In the genomic region with DNA sequence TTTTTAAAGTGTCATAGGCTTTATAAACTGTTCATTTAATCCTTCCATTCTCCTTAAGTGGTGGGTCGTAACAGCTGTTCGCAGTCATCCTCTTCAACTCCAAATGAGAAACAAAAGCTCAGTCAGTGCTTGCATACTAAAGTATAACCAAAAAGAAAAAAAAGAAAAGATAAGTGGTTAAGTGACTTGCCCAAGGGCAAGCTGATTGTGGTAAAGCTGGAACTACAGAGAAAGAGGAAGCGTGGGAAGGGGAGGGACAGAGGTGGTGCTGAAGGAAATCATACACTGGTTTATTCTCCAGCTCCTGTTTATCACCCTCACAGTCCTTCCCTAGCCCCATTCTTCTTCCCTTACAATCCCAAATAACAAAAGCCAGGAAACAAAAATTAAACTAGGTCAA, we compare ENCODE assay signal across 9 cellular contexts. TPM values are rescaled to one million over a fixed set of nuclear protein-coding genes. Genes with fewer than 3 reads are reported as not detected.
DNase-seq lines count a peak whose midpoint lies in the region; TF ChIP-seq lines count a peak whose summit lies in the region.
"Had no signal": no experiment of that assay in that cellular context is flagged by ENCODE, and none has a peak within 500 bp of the region (broad histone marks: within the 10 kb centered on the region; RNA-seq: fewer than 3 reads in every experiment).

No MANE protein-coding gene starts in this region.

- peak overlapping the region in 2 of 3 experiments; percentile 28 to 78; a peak in 3 of 7 replicates for H3K27ac Mint-ChIP-seq in H9
- no peak overlapping the region for H3K27ac Mint-ChIP-seq in activated T-helper 2 cell treated with anti-CD3 and anti-CD28 coated beads, Interferon-gamma antibody, Interleukin-2, Interleukin-4, amounts not matched to agents 10 μg/mL and 5 μg/mL and 100 μg/mL, durations not matched to agents 14 hours and 24 hours and 36 hours

- no CpG with 5 or more reads among the region's 3 CpGs for WGBS in H9 (ENCODE audit: extremely low coverage, insufficient read length, low lambda C conversion rate)

- H3K4me1 Mint-ChIP-seq in H9, result peaks cover 20 to 32% of the 10 kb centered on the region in 2 experiments
- peaks cover 24% of the 10 kb centered on the region for H3K4me1 Mint-ChIP-seq in activated T-helper 2 cell treated with anti-CD3 and anti-CD28 coated beads, Interferon-gamma antibody, Interleukin-2, Interleukin-4, amounts not matched to agents 10 μg/mL and 5 μg/mL and 100 μg/mL, durations not matched to agents 14 hours and 24 hours and 36 hours (ENCODE audit: low read depth)

- intact Hi-C loops in OCI-LY7 (cut with micrococcal nuclease; ENCODE audit: unreplicated experiment), result no loop called here
- intact Hi-C loops in activated T-helper 2 cell treated with anti-CD3 and anti-CD28 coated beads, Interferon-gamma antibody, Interleukin-2, Interleukin-4, amounts not matched to agents 10 μg/mL and 5 μg/mL and 100 μg/mL, durations not matched to agents 14 hours and 24 hours and 36 hours (cut with micrococcal nuclease), result loop anchor here (2.0 kb wide), 1 partner anchor 29 kb away; no protein-coding TSS in a partner anchor

- H3K23me2 ChIP-seq in H9 (ENCODE audit: insufficient read length, low read depth, low read length, poor library complexity, severe bottlenecking), result no peaks in the 10 kb centered on the region

- no peak for TF ChIP-seq CTCF in H9 (conservative IDR thresholded peaks at IDR 0.05)
- TF ChIP-seq CTCF in OCI-LY7 (conservative IDR thresholded peaks at IDR 0.05; ENCODE audit: low read length), result no peak

- no peak overlapping the region for H3K56ac ChIP-seq in H9 (ENCODE audit: insufficient read length, low read depth, low read length)

- CTCF ChIA-PET in OCI-LY7 (lab: Charles Lee; ENCODE audit: unreplicated experiment), result interaction anchor here (0.6 kb wide), 1 partner anchor 1797 kb away, joined by 3 read pairs; no protein-coding TSS in a partner anchor

- H3K4me1 ChIP-seq in BLaER1 (peaks cover 9% of the 10 kb centered on the region), H9 (ENCODE audit: insufficient read depth, low read length) (no peaks in the 10 kb centered on the region; the same call in 1 of the 2 replicates), OCI-LY7 (ENCODE audit: insufficient read depth, low read length, poor library complexity, severe bottlenecking) (no peaks in the 10 kb centered on the region)

- POLR2A ChIA-PET in OCI-LY7 (lab: Charles Lee), result interaction anchor here (1.0 to 1.4 kb wide), 2 partner anchors 13 to 23 kb away, joined by 6 to 7 read pairs; no protein-coding TSS in a partner anchor

- DNase-seq in H9 (no peak), OCI-LY7 (ENCODE audit: low spot score) (peak; percentile 9), epithelial cell of prostate (ENCODE audit: low read depth, low spot score) (peak; percentile 8), SW480 (ENCODE audit: low spot score) (no peak), SHP77 (lab: John Stamatoyannopoulos, UW) (no peak)
- no peak for DNase-seq in activated T-helper 2 cell treated with anti-CD3 and anti-CD28 coated beads, Interferon-gamma antibody, Interleukin-2, Interleukin-4, amounts not matched to agents 10 μg/mL and 5 μg/mL and 100 μg/mL, durations not matched to agents 14 hours and 24 hours and 36 hours (ENCODE audit: low spot score)
- DNase-seq in activated CD4-positive, CD25-positive, alpha-beta regulatory T cell treated with anti-CD3 and anti-CD28 coated beads, Interleukin-2, amount 50 U/mL, for 72 hours, result no peak
- DNase-seq: brain microvascular endothelial cell had no signal

- no peak overlapping the region for H3K23ac ChIP-seq in H9 (ENCODE audit: insufficient read length, low read depth, low read length)

- no peak overlapping the region for H3K14ac ChIP-seq in H9 (ENCODE audit: insufficient read depth, low read length)

- H3K9me3 Mint-ChIP-seq in H9, result no peaks in the 10 kb centered on the region; a peak in 1 of 5 replicates
- H3K9me3 Mint-ChIP-seq in activated T-helper 2 cell treated with anti-CD3 and anti-CD28 coated beads, Interferon-gamma antibody, Interleukin-2, Interleukin-4, amounts not matched to agents 10 μg/mL and 5 μg/mL and 100 μg/mL, durations not matched to agents 14 hours and 24 hours and 36 hours, result no peaks in the 10 kb centered on the region

- H3K27me3 ChIP-seq in BLaER1, result no peaks in the 10 kb centered on the region
- H3K27me3 ChIP-seq in H9 (ENCODE audit: insufficient read depth, low read length), result no peaks in the 10 kb centered on the region
- H3K27me3 ChIP-seq: brain microvascular endothelial cell had no signal

- H4K8ac ChIP-seq in H9 (replicated peaks; ENCODE audit: insufficient read length, low read depth, low read length), result no peak overlapping the region

- no peaks in the 10 kb centered on the region for H3K9me2 ChIP-seq in OCI-LY7 (ENCODE audit: insufficient read depth, low read length)

- H3K4me3 Mint-ChIP-seq in H9, result no peak overlapping the region
- no peak overlapping the region for H3K4me3 Mint-ChIP-seq in activated T-helper 2 cell treated with anti-CD3 and anti-CD28 coated beads, Interferon-gamma antibody, Interleukin-2, Interleukin-4, amounts not matched to agents 10 μg/mL and 5 μg/mL and 100 μg/mL, durations not matched to agents 14 hours and 24 hours and 36 hours (ENCODE audit: low read depth)

- no peak overlapping the region for H2BK12ac ChIP-seq in H9 (ENCODE audit: insufficient read length, low read depth, low read length)

- H3K79me2 ChIP-seq in H9 (ENCODE audit: insufficient read depth, low read length), result peaks cover 4% of the 10 kb centered on the region; the same call in 1 of the 2 replicates
- no peaks in the 10 kb centered on the region for H3K79me2 ChIP-seq in OCI-LY7 (ENCODE audit: insufficient read depth, low read depth, low read length)

- BruUV-seq in OCI-LY7 (replicated peaks; lab: Mats Ljungman, UMichigan), result no TSS peak

- H3K4me2 ChIP-seq in BLaER1 (peak overlapping the region; percentile 29; the same call in 1 of the 2 replicates), H9 (ENCODE audit: insufficient read depth, insufficient read length, low read length) (no peak overlapping the region), OCI-LY7 (ENCODE audit: low read length) (no peak overlapping the region)

- H4K5ac ChIP-seq in H9 (ENCODE audit: insufficient read length, low read depth, low read length), result no peak overlapping the region

- H2AK5ac ChIP-seq in H9 (ENCODE audit: insufficient read length, low read length), result no peak overlapping the region

- peaks cover 64% of the 10 kb centered on the region for H4K20me1 ChIP-seq in BLaER1
- H4K20me1 ChIP-seq in H9 (ENCODE audit: control insufficient read depth, insufficient read depth, insufficient read length), result no peaks in the 10 kb centered on the region
- 0 out of 2 replicates have a peak, but pooled peaks cover 4% of the 10 kb centered on the region for H4K20me1 ChIP-seq in OCI-LY7 (ENCODE audit: insufficient read depth, low read length)

- H3K4me3 ChIP-seq in BLaER1 (no peak overlapping the region), OCI-LY7 (ENCODE audit: low read depth, low read length, poor library complexity, severe bottlenecking) (no peak overlapping the region)

- no peak overlapping the region for H2BK20ac ChIP-seq in H9 (ENCODE audit: low read depth, low read length, poor library complexity, severe bottlenecking)

- H2BK5ac ChIP-seq in H9 (ENCODE audit: insufficient read length, low read length), result no peak overlapping the region

- no peaks in the 10 kb centered on the region for H3K27me3 Mint-ChIP-seq in H9 (ENCODE audit: low read depth)
- H3K27me3 Mint-ChIP-seq in activated T-helper 2 cell treated with anti-CD3 and anti-CD28 coated beads, Interferon-gamma antibody, Interleukin-2, Interleukin-4, amounts not matched to agents 10 μg/mL and 5 μg/mL and 100 μg/mL, durations not matched to agents 14 hours and 24 hours and 36 hours (ENCODE audit: low read depth), result no peaks in the 10 kb centered on the region

- H2BK15ac ChIP-seq in H9 (ENCODE audit: low read depth, low read length), result no peak overlapping the region

- H3K79me1 ChIP-seq in H9 (ENCODE audit: insufficient read depth, low read depth, low read length, poor library complexity, severe bottlenecking), result no peaks in the 10 kb centered on the region

- H3T11ph ChIP-seq in H9 (ENCODE audit: low read length), result no peak overlapping the region

- no peak overlapping the region for H4K91ac ChIP-seq in H9 (ENCODE audit: insufficient read length, low read depth, low read length)

- no peak overlapping the region for H2BK120ac ChIP-seq in H9 (ENCODE audit: low read depth, low read length, poor library complexity, severe bottlenecking)

- H3K36me3 Mint-ChIP-seq in H9 (ENCODE audit: insufficient read depth in 1 of 3, low read depth in 3 of 3), result peaks cover 0 to 2% (median 0%) of the 10 kb centered on the region in 3 experiments; a peak in 2 of 7 replicates
- H3K36me3 Mint-ChIP-seq in activated T-helper 2 cell treated with anti-CD3 and anti-CD28 coated beads, Interferon-gamma antibody, Interleukin-2, Interleukin-4, amounts not matched to agents 10 μg/mL and 5 μg/mL and 100 μg/mL, durations not matched to agents 14 hours and 24 hours and 36 hours (ENCODE audit: low read depth), result peaks cover 10% of the 10 kb centered on the region

- no peak overlapping the region for H3K4ac ChIP-seq in H9 (ENCODE audit: low read depth, low read length)

- H3K9ac ChIP-seq in BLaER1 (no peak overlapping the region), H9 (ENCODE audit: extremely low read depth, insufficient read length, low read length) (no peak overlapping the region)

- H3K9me3 ChIP-seq in BLaER1 (no peaks in the 10 kb centered on the region), H9 (ENCODE audit: control insufficient read depth, low read depth, low read length) (no peaks in the 10 kb centered on the region), OCI-LY7 (ENCODE audit: low read length) (no peaks in the 10 kb centered on the region)

- no peak overlapping the region for H2AFZ ChIP-seq in H9 (ENCODE audit: low read length)
- no peak overlapping the region for H2AFZ ChIP-seq in OCI-LY7 (ENCODE audit: low read length)

- H3K27ac ChIP-seq in BLaER1 (no peak overlapping the region), H9 (ENCODE audit: insufficient read length, low read depth, low read length) (no peak overlapping the region), OCI-LY7 (ENCODE audit: low read depth, low read length, poor library complexity, severe bottlenecking) (no peak overlapping the region), epithelial cell of prostate (no peak overlapping the region)
- H3K27ac ChIP-seq: brain microvascular endothelial cell had no signal

- H3K36me3 ChIP-seq in BLaER1, result peaks cover 28% of the 10 kb centered on the region
- H3K36me3 ChIP-seq in OCI-LY7 (ENCODE audit: insufficient read depth, low read length), result peaks cover 9% of the 10 kb centered on the region; the same call in 1 of the 2 replicates
- H3K36me3 ChIP-seq: brain microvascular endothelial cell had no signal

- H3K18ac ChIP-seq in H9 (ENCODE audit: insufficient read length, low read depth, low read length), result no peak overlapping the region

RNA-seq across cellular contexts. Expression of a gene that starts 29.6 kb away (rescaled TPM):
- total RNA-seq in H9 (2021) (45.0 and 48.9 TPM in 2 replicates), OCI-LY7 (2022) (38.7 and 42.4 TPM in 2 replicates)
- 14.2 and 14.3 TPM in 2 replicates for total RNA-seq in OCI-LY7 (2014; rRNA removed; shearing (Covaris generic))
- 45.3 and 47.2 TPM in 2 replicates for total RNA-seq in activated T-helper 2 cell treated with anti-CD3 and anti-CD28 coated beads, Interferon-gamma antibody, Interleukin-2, Interleukin-4, amounts not matched to agents 10 μg/mL and 5 μg/mL and 100 μg/mL, durations not matched to agents 14 hours and 24 hours and 36 hours

RNA-seq across cellular contexts. Expression of a gene that starts 48.6 kb away (rescaled TPM):
- total RNA-seq in H9 (2021) (52.4 and 54.4 TPM in 2 replicates), OCI-LY7 (2022) (103 and 113 TPM in 2 replicates)
- total RNA-seq in OCI-LY7 (2014; rRNA removed; shearing (Covaris generic)), result 71.8 and 72.7 TPM in 2 replicates
- 41.4 and 44.9 TPM in 2 replicates for total RNA-seq in activated T-helper 2 cell treated with anti-CD3 and anti-CD28 coated beads, Interferon-gamma antibody, Interleukin-2, Interleukin-4, amounts not matched to agents 10 μg/mL and 5 μg/mL and 100 μg/mL, durations not matched to agents 14 hours and 24 hours and 36 hours

Comparison
In these comparisons a context has a peak if more than half of its experiments do, and no peak if none do; other contexts are left out.
1. DNase-seq: peak in OCI-LY7 (single experiment) and epithelial cell of prostate (single experiment); none in H9 (single experiment), activated T-helper 2 cell treated with anti-CD3 and anti-CD28 coated beads, Interferon-gamma antibody, Interleukin-2, Interleukin-4, amounts not matched to agents 10 μg/mL and 5 μg/mL and 100 μg/mL, durations not matched to agents 14 hours and 24 hours and 36 hours (single experiment), SW480 (single experiment), SHP77 (0 of 2) and activated CD4-positive, CD25-positive, alpha-beta regulatory T cell treated with anti-CD3 and anti-CD28 coated beads, Interleukin-2, amount 50 U/mL, for 72 hours (single experiment).